22 cellular contexts compared by ENCODE assay signal in genomic region chrX:154014429-154015380, GRCh38. TPM values are rescaled to one million over a fixed set of nuclear protein-coding genes. Genes with fewer than 3 reads are reported as not detected.
DNase-seq lines count a peak whose midpoint lies in the region; ATAC-seq, FAIRE-seq and TF ChIP-seq lines count a peak whose summit lies in the region.
"Had no signal": no experiment of that assay in that cellular context is flagged by ENCODE, and none has a peak within 500 bp of the region (broad histone marks: within the 10 kb centered on the region; RNA-seq: fewer than 3 reads in every experiment).

No MANE protein-coding gene starts in this region.

- DNase-seq in activated CD8-positive, alpha-beta memory T cell treated with anti-CD3 and anti-CD28 coated beads, Interleukin-2, amount 10 ng/mL, durations not matched to agents 7 days and 5 days = no peak
- DNase-seq in activated CD8-positive, alpha-beta memory T cell treated with anti-CD3 and anti-CD28 coated beads for 24 hours = no peak
- no peak for DNase-seq in RWPE1 (ENCODE audit: low spot score)
- DNase-seq in astrocyte (ENCODE audit: low read depth) = no peak
- DNase-seq in osteoblast (ENCODE audit: insufficient read length, low spot score, missing footprints) = peak; percentile 74
- DNase-seq in activated CD4-positive, CD25-positive, alpha-beta regulatory T cell treated with anti-CD3 and anti-CD28 coated beads, Interleukin-2, amount 50 U/mL, for 72 hours = no peak
- no peak for DNase-seq in AG20443 (ENCODE audit: low spot score)
- DNase-seq in DMS153 (lab: John Stamatoyannopoulos, UW) = no peak
- DNase-seq: 8988T; activated CD4-positive, alpha-beta T cell treated with anti-CD3 and anti-CD28 coated beads, Interleukin-2, amount 50 U/mL, for 48 hours; activated T-cell treated with anti-CD3 and anti-CD28 coated beads, Interleukin-2, amount 50 U/mL, for 72 hours; adrenal gland; KG1; left ventricle myocardium superior; NCI-H2029; SJCRH30; stimulated activated CD4-positive, alpha-beta T cell treated with anti-CD3 and anti-CD28 coated beads, Interleukin-4, amount 100 ng/mL, for 4 hours had no signal

- no peaks in the 10 kb centered on the region for H3K9me3 Mint-ChIP-seq in activated CD8-positive, alpha-beta memory T cell treated with anti-CD3 and anti-CD28 coated beads, Interleukin-2, amount 10 ng/mL, durations not matched to agents 7 days and 5 days (ENCODE audit: low read depth)
- H3K9me3 Mint-ChIP-seq in astrocyte (ENCODE audit: unreplicated experiment) = no peaks in the 10 kb centered on the region
- H3K9me3 Mint-ChIP-seq: activated T-cell treated with anti-CD3 and anti-CD28 coated beads, Interleukin-2, amount 50 U/mL, for 72 hours; T-helper 1 cell treated with Interleukin-12 subunit alpha and Interleukin-12 subunit beta and Interleukin-4 antibody, amounts not matched to agents 30 μg/mL and 1 μg/mL, for 36 hours had no signal

- H3K4me3 Mint-ChIP-seq in activated CD8-positive, alpha-beta memory T cell treated with anti-CD3 and anti-CD28 coated beads, Interleukin-2, amount 10 ng/mL, durations not matched to agents 7 days and 5 days = no peak overlapping the region
- H3K4me3 Mint-ChIP-seq in astrocyte (ENCODE audit: unreplicated experiment) = no peak overlapping the region
- H3K4me3 Mint-ChIP-seq: T-helper 1 cell treated with Interleukin-12 subunit alpha and Interleukin-12 subunit beta and Interleukin-4 antibody, amounts not matched to agents 30 μg/mL and 1 μg/mL, for 36 hours had no signal

- peaks cover 19% of the 10 kb centered on the region for H3K36me3 Mint-ChIP-seq in activated CD8-positive, alpha-beta memory T cell treated with anti-CD3 and anti-CD28 coated beads, Interleukin-2, amount 10 ng/mL, durations not matched to agents 7 days and 5 days
- no peaks in the 10 kb centered on the region for H3K36me3 Mint-ChIP-seq in astrocyte (ENCODE audit: low read depth, unreplicated experiment)

- H3K27me3 Mint-ChIP-seq in activated CD8-positive, alpha-beta memory T cell treated with anti-CD3 and anti-CD28 coated beads, Interleukin-2, amount 10 ng/mL, durations not matched to agents 7 days and 5 days = no peaks in the 10 kb centered on the region
- no peaks in the 10 kb centered on the region for H3K27me3 Mint-ChIP-seq in astrocyte (ENCODE audit: low read depth, unreplicated experiment)

- H2AFZ ChIP-seq in astrocyte (ENCODE audit: low read depth, low read length) (no peak overlapping the region), osteoblast (ENCODE audit: low read length) (no peak overlapping the region)

- H3K27ac Mint-ChIP-seq in activated CD8-positive, alpha-beta memory T cell treated with anti-CD3 and anti-CD28 coated beads, Interleukin-2, amount 10 ng/mL, durations not matched to agents 7 days and 5 days = peak overlapping the region; percentile 61
- no peak overlapping the region for H3K27ac Mint-ChIP-seq in astrocyte (ENCODE audit: unreplicated experiment)
- H3K27ac Mint-ChIP-seq: activated T-cell treated with anti-CD3 and anti-CD28 coated beads, Interleukin-2, amount 50 U/mL, for 72 hours had no signal

- ATAC-seq in activated CD8-positive, alpha-beta memory T cell treated with anti-CD3 and anti-CD28 coated beads, Interleukin-2, amount 10 ng/mL, durations not matched to agents 7 days and 5 days = no peak

- CTCF ChIA-PET in activated CD8-positive, alpha-beta memory T cell treated with anti-CD3 and anti-CD28 coated beads, Interleukin-2, amount 10 ng/mL, durations not matched to agents 7 days and 5 days (lab: Charles Lee) = interaction anchor here (0.8 to 3.7 kb wide), 12 partner anchors 7 to 359 kb away, joined by 3 to 40 read pairs (median 4); partner anchors contain the start of gene ARHGAP4
- CTCF ChIA-PET in RWPE1 (lab: Yijun Ruan, JAX) = interaction anchor here (0.5 to 1.1 kb wide), 3 partner anchors 22 to 40 kb away, joined by 3 read pairs; no protein-coding TSS in a partner anchor

- H3K27ac ChIP-seq in RWPE1 (peak overlapping the region; percentile 89), astrocyte (ENCODE audit: low read depth, low read length) (no peak overlapping the region), osteoblast (ENCODE audit: low read depth, low read length) (no peak overlapping the region)
- H3K27ac ChIP-seq: epithelial cell of prostate, SJCRH30 had no signal

- peaks cover 4% of the 10 kb centered on the region for H3K36me3 ChIP-seq in astrocyte (ENCODE audit: insufficient read depth, low read length)
- H3K36me3 ChIP-seq in osteoblast (ENCODE audit: insufficient read depth, low read length) = peaks cover 50% of the 10 kb centered on the region
- H3K36me3 ChIP-seq: SJCRH30 had no signal

- no peak overlapping the region for H3K9ac ChIP-seq in astrocyte (ENCODE audit: low read length)

- H3K79me2 ChIP-seq in astrocyte (ENCODE audit: insufficient read depth, low read length) = peaks cover 35% of the 10 kb centered on the region
- H3K79me2 ChIP-seq in osteoblast (ENCODE audit: insufficient read depth, low read length) = peaks cover 39% of the 10 kb centered on the region

- no peaks in the 10 kb centered on the region for H3K27me3 ChIP-seq in astrocyte (ENCODE audit: insufficient read depth, low read length)
- no peaks in the 10 kb centered on the region for H3K27me3 ChIP-seq in osteoblast (ENCODE audit: insufficient read depth, low read length)
- H3K27me3 ChIP-seq: SJCRH30 had no signal

- no peak for TF ChIP-seq CTCF in RWPE1 (conservative IDR thresholded peaks at IDR 0.05; ENCODE audit: low read depth)
- TF ChIP-seq CTCF in astrocyte (IDR thresholded peaks at IDR 0.05; ENCODE audit: insufficient read depth, low read depth, low read length) = no peak
- TF ChIP-seq CTCF in osteoblast (IDR thresholded peaks at IDR 0.05; ENCODE audit: extremely low read depth, low read depth, low read length) = no peak

- peaks cover 4% of the 10 kb centered on the region for H3K4me1 ChIP-seq in astrocyte (ENCODE audit: insufficient read depth, low read length)
- H3K4me1 ChIP-seq in osteoblast (ENCODE audit: insufficient read depth, low read length) = peaks cover 4% of the 10 kb centered on the region
- H3K4me1 ChIP-seq: SJCRH30 had no signal

- H3K4me2 ChIP-seq in astrocyte (ENCODE audit: low read length) (no peak overlapping the region), osteoblast (ENCODE audit: insufficient read depth, low read length) (no peak overlapping the region)

- H3K4me3 ChIP-seq in astrocyte (ENCODE audit: insufficient read depth, low read depth, low read length) = no peak overlapping the region
- no peak overlapping the region for H3K4me3 ChIP-seq in osteoblast (ENCODE audit: insufficient read depth, low read length)
- H3K4me3 ChIP-seq: adrenal gland, GM12878, SJCRH30 had no signal

- FAIRE-seq in astrocyte (lab: Jason Lieb, UNC) = peak; percentile 84
- FAIRE-seq: bronchial epithelial cell, GM12878, GM19239 had no signal

- POLR2A ChIA-PET in RWPE1 (lab: Yijun Ruan, JAX; ENCODE audit: low non-redundant PET) = no interaction called here

- H3K9me3 ChIP-seq in astrocyte (ENCODE audit: insufficient read depth, low read depth, low read length) (no peaks in the 10 kb centered on the region), osteoblast (ENCODE audit: low read depth, low read length) (no peaks in the 10 kb centered on the region)
- H3K9me3 ChIP-seq: adrenal gland, SJCRH30 had no signal

- H4K20me1 ChIP-seq in astrocyte (ENCODE audit: insufficient read depth, low read length) (peaks cover 7% of the 10 kb centered on the region), osteoblast (ENCODE audit: insufficient read depth, low read length) (peaks cover 5% of the 10 kb centered on the region)

- H3K4me1 Mint-ChIP-seq in activated CD8-positive, alpha-beta memory T cell treated with anti-CD3 and anti-CD28 coated beads, Interleukin-2, amount 10 ng/mL, durations not matched to agents 7 days and 5 days = peaks cover 21% of the 10 kb centered on the region
- H3K4me1 Mint-ChIP-seq in astrocyte (ENCODE audit: low read depth, unreplicated experiment) = peaks cover 3% of the 10 kb centered on the region

RNA-seq across cellular contexts. Expression of gene IRAK1, which starts 5.0 kb away (rescaled TPM):
- total RNA-seq in activated CD8-positive, alpha-beta memory T cell treated with anti-CD3 and anti-CD28 coated beads, Interleukin-2, amount 10 ng/mL, durations not matched to agents 7 days and 5 days = 100 to 1,000 TPM; 127 to 148 TPM
- total RNA-seq in astrocyte (67.6 and 69.6 TPM in 2 replicates), osteoblast (99.5 and 100 TPM in 2 replicates)

RNA-seq across cellular contexts. Expression of gene TMEM187, which starts 42.2 kb away (rescaled TPM):
- total RNA-seq in activated CD8-positive, alpha-beta memory T cell treated with anti-CD3 and anti-CD28 coated beads, Interleukin-2, amount 10 ng/mL, durations not matched to agents 7 days and 5 days = 10 to 100 TPM in 1 of 2 experiments, 1 to 10 TPM in 1; 8.6 to 10.7 TPM
- 8.6 and 10.6 TPM in 2 replicates for total RNA-seq in astrocyte
- total RNA-seq in osteoblast = 6.9 and 8.5 TPM in 2 replicates

RNA-seq across cellular contexts. Expression of gene HCFC1, which starts 43.1 kb away (rescaled TPM):
- 100 to 1,000 TPM; 136 to 138 TPM for total RNA-seq in activated CD8-positive, alpha-beta memory T cell treated with anti-CD3 and anti-CD28 coated beads, Interleukin-2, amount 10 ng/mL, durations not matched to agents 7 days and 5 days
- total RNA-seq in astrocyte (58.1 and 61.2 TPM in 2 replicates), osteoblast (22.1 and 24.6 TPM in 2 replicates)
